In the genomic region with DNA sequence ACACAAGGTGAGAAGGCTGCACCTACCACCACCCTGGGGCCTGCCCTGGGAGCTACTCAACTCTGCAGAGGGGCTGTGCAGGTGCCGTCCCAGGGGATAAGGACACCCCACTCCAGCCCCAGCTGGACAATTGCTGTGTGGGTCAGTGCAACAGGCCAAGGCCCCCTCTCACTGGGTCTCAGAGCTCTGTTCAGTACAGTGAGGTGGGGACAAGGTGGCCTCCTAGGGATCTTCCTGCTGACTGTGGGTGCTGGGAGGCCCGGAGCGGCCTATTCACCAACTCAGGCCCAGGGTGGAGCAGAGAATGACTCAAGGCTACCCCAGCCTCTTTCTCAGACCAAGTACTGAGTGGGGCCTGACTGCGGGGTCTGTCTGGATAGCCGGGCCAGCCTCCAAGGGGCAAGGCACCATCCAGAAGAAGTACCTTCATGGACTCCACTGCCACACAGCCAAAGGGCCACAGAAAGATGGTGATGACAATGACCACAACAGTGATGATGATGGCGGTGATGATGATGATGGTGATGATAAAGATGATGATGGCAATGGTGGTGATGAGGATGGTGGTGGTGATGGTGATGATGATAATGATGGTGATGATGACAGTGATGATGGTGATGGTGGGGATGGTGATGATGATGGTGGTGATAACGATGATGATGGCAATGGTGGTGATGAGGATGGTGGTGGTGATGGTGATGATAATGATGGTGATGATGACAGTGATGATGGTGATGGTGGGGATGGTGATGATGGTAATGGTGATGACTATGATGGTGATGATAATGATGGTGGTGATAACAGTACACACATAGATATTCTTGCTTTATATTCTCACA, we compare ENCODE assay signal across 19 cellular contexts. TPM values are rescaled to one million over a fixed set of nuclear protein-coding genes. Genes with fewer than 3 reads are reported as not detected.
A peak's percentile ranks its signal among the peaks of the same experiment; 100 is the strongest.
DNase-seq lines count a peak whose midpoint lies in the region; ATAC-seq and TF ChIP-seq lines count a peak whose summit lies in the region.
"Had no signal": no experiment of that assay in that cellular context is flagged by ENCODE, and none has a peak within 500 bp of the region (broad histone marks: within the 10 kb centered on the region; RNA-seq: fewer than 3 reads in every experiment).

No MANE protein-coding gene starts in this region.

- peak overlapping the region; percentile 86 for H3K4me2 ChIP-seq in BLaER1

- no peak for DNase-seq in esophagus muscularis mucosa (ENCODE audit: extremely low spot score)
- peak; percentile 35 for DNase-seq in sciatic nerve (ENCODE audit: low spot score)
- DNase-seq in psoas muscle: no peak
- no peak for DNase-seq in DMS 273 (lab: John Stamatoyannopoulos, UW; ENCODE audit: unreplicated experiment)
- DNase-seq in activated T-helper 2 cell treated with anti-CD3 and anti-CD28 coated beads, Interferon-gamma antibody, Interleukin-2, Interleukin-4, amounts not matched to agents 10 μg/mL and 5 μg/mL and 100 μg/mL, durations not matched to agents 14 hours and 24 hours and 36 hours (ENCODE audit: low spot score): no peak
- DNase-seq: activated naive CD8-positive, alpha-beta T cell treated with anti-CD3 and anti-CD28 coated beads for 36 hours; brain microvascular endothelial cell; EL; HCEC 1CT; NCI-H1092; NCI-H524; SIG-M5; stimulated activated CD8-positive, alpha-beta memory T cell treated with anti-CD3 and anti-CD28 coated beads, Interleukin-4, amount 100 ng/mL, for 48 hours had no signal

- no peaks in the 10 kb centered on the region for H3K9me3 ChIP-seq in BLaER1
- no peaks in the 10 kb centered on the region for H3K9me3 ChIP-seq in HUES64 (ENCODE audit: insufficient read depth, low read depth, low read length)
- no peaks in the 10 kb centered on the region for H3K9me3 ChIP-seq in esophagus muscularis mucosa
- no peaks in the 10 kb centered on the region for H3K9me3 ChIP-seq in psoas muscle
- H3K9me3 ChIP-seq: pancreas, tibial nerve had no signal

- H3K27me3 Mint-ChIP-seq in activated T-helper 2 cell treated with anti-CD3 and anti-CD28 coated beads, Interferon-gamma antibody, Interleukin-2, Interleukin-4, amounts not matched to agents 10 μg/mL and 5 μg/mL and 100 μg/mL, durations not matched to agents 14 hours and 24 hours and 36 hours (ENCODE audit: low read depth): no peaks in the 10 kb centered on the region
- H3K27me3 Mint-ChIP-seq: activated naive CD8-positive, alpha-beta T cell treated with anti-CD3 and anti-CD28 coated beads for 36 hours had no signal

- H3K36me3 Mint-ChIP-seq in activated T-helper 2 cell treated with anti-CD3 and anti-CD28 coated beads, Interferon-gamma antibody, Interleukin-2, Interleukin-4, amounts not matched to agents 10 μg/mL and 5 μg/mL and 100 μg/mL, durations not matched to agents 14 hours and 24 hours and 36 hours (ENCODE audit: low read depth): peaks cover 8% of the 10 kb centered on the region

- no peak overlapping the region for H3K4me3 Mint-ChIP-seq in activated T-helper 2 cell treated with anti-CD3 and anti-CD28 coated beads, Interferon-gamma antibody, Interleukin-2, Interleukin-4, amounts not matched to agents 10 μg/mL and 5 μg/mL and 100 μg/mL, durations not matched to agents 14 hours and 24 hours and 36 hours (ENCODE audit: low read depth)
- H3K4me3 Mint-ChIP-seq: activated naive CD8-positive, alpha-beta T cell treated with anti-CD3 and anti-CD28 coated beads for 36 hours had no signal

- H3K4me1 Mint-ChIP-seq in activated T-helper 2 cell treated with anti-CD3 and anti-CD28 coated beads, Interferon-gamma antibody, Interleukin-2, Interleukin-4, amounts not matched to agents 10 μg/mL and 5 μg/mL and 100 μg/mL, durations not matched to agents 14 hours and 24 hours and 36 hours (ENCODE audit: low read depth): peaks cover 3% of the 10 kb centered on the region

- 96% methylated on average over 7 of the region's 7 CpGs for WGBS in HUES64
- 98% methylated on average over 4 of the region's 7 CpGs for WGBS in esophagus muscularis mucosa
- WGBS in psoas muscle, 3 donors: 97 to 98% (median 97%) methylated on average over 7 of the region's 7 CpGs

- ATAC-seq in sciatic nerve (no peak), psoas muscle (no peak), GM18505 (IDR thresholded peaks at IDR 0.05; ENCODE audit: unreplicated experiment) (no peak)

- H3K27me3 ChIP-seq in BLaER1 (no peaks in the 10 kb centered on the region), HUES64 (ENCODE audit: insufficient read depth, low read length) (no peaks in the 10 kb centered on the region), esophagus muscularis mucosa (no peaks in the 10 kb centered on the region), psoas muscle (ENCODE audit: insufficient read depth in 3 of 3, low read length in 2 of 3) (no peaks in the 10 kb centered on the region)
- H3K27me3 ChIP-seq: brain microvascular endothelial cell, pancreas, tibial nerve had no signal

- TF ChIP-seq CTCF in esophagus muscularis mucosa (IDR thresholded peaks at IDR 0.05) (no peak), psoas muscle (IDR thresholded peaks at IDR 0.05) (no peak)

- peaks cover 43% of the 10 kb centered on the region for H3K4me1 ChIP-seq in BLaER1
- peaks cover 4% of the 10 kb centered on the region; the same call in 1 of the 2 replicates for H3K4me1 ChIP-seq in HUES64 (ENCODE audit: insufficient read depth, low read length)
- peaks cover 53 to 65% (median 58%) of the 10 kb centered on the region in 4 donors for H3K4me1 ChIP-seq in esophagus muscularis mucosa
- peaks cover 4% of the 10 kb centered on the region for H3K4me1 ChIP-seq in psoas muscle
- H3K4me1 ChIP-seq: pancreas had no signal

- no peak for TF ChIP-seq EP300 in esophagus muscularis mucosa (IDR thresholded peaks at IDR 0.05)

- H4K20me1 ChIP-seq in BLaER1: no peaks in the 10 kb centered on the region

- H3K9ac ChIP-seq in BLaER1 (no peak overlapping the region), HUES64 (ENCODE audit: low read depth, low read length) (no peak overlapping the region)

- H3K36me3 ChIP-seq in BLaER1 (no peaks in the 10 kb centered on the region), HUES64 (ENCODE audit: insufficient read depth, low read length) (peaks cover 14% of the 10 kb centered on the region), esophagus muscularis mucosa (no peaks in the 10 kb centered on the region), psoas muscle (ENCODE audit: insufficient read depth in 1 of 2, low read depth in 1 of 2) (no peaks in the 10 kb centered on the region)
- H3K36me3 ChIP-seq: pancreas, tibial nerve had no signal

- H3K4me3 ChIP-seq in BLaER1: no peak overlapping the region
- no peak overlapping the region for H3K4me3 ChIP-seq in HUES64 (ENCODE audit: low read length)
- no peak overlapping the region for H3K4me3 ChIP-seq in esophagus muscularis mucosa
- no peak overlapping the region for H3K4me3 ChIP-seq in psoas muscle
- H3K4me3 ChIP-seq: pancreas, tibial nerve had no signal

- peaks cover 7% of the 10 kb centered on the region for H3K9me3 Mint-ChIP-seq in activated T-helper 2 cell treated with anti-CD3 and anti-CD28 coated beads, Interferon-gamma antibody, Interleukin-2, Interleukin-4, amounts not matched to agents 10 μg/mL and 5 μg/mL and 100 μg/mL, durations not matched to agents 14 hours and 24 hours and 36 hours

- H3K27ac Mint-ChIP-seq in activated T-helper 2 cell treated with anti-CD3 and anti-CD28 coated beads, Interferon-gamma antibody, Interleukin-2, Interleukin-4, amounts not matched to agents 10 μg/mL and 5 μg/mL and 100 μg/mL, durations not matched to agents 14 hours and 24 hours and 36 hours: no peak overlapping the region
- H3K27ac Mint-ChIP-seq: activated naive CD8-positive, alpha-beta T cell treated with anti-CD3 and anti-CD28 coated beads for 36 hours had no signal

- TF ChIP-seq POLR2A in esophagus muscularis mucosa (IDR thresholded peaks at IDR 0.05; ENCODE audit: low read depth) (no peak), GM18505 (IDR thresholded peaks at IDR 0.05; ENCODE audit: borderline replicate concordance, extremely low read depth, insufficient read depth, insufficient read length) (no peak)

- intact Hi-C loops in esophagus muscularis mucosa (cut with DNase I): loop anchor here (2.0 to 10.0 kb wide), 2 partner anchors 108 to 148 kb away; a partner anchor contains a TSS
- intact Hi-C loops in sciatic nerve (cut with DNase I): no loop called here
- intact Hi-C loops in psoas muscle (cut with DNase I): no loop called here
- intact Hi-C loops in activated T-helper 2 cell treated with anti-CD3 and anti-CD28 coated beads, Interferon-gamma antibody, Interleukin-2, Interleukin-4, amounts not matched to agents 10 μg/mL and 5 μg/mL and 100 μg/mL, durations not matched to agents 14 hours and 24 hours and 36 hours (cut with micrococcal nuclease): no loop called here

- H3K27ac ChIP-seq in BLaER1 (no peak overlapping the region), HUES64 (ENCODE audit: low read depth, low read length) (peak overlapping the region; percentile 88; the same call in 1 of the 2 replicates), esophagus muscularis mucosa (replicated peaks in 1 of 4) (peak overlapping the region; percentile 77 to 84 (median 82)), psoas muscle (no peak overlapping the region)
- H3K27ac ChIP-seq: brain microvascular endothelial cell, tibial nerve, VCaP had no signal

RNA-seq across cellular contexts. Expression of a gene that starts 59.8 kb away (rescaled TPM):
- 33.1 TPM for polyA plus RNA-seq in HUES64 (2013, experiment 1 of 2)
- polyA plus RNA-seq in HUES64 (2013, experiment 2 of 2): 32.5 TPM
- 10 to 100 TPM; 21.2 to 32.7 (median 29.4) TPM for total RNA-seq in esophagus muscularis mucosa
- total RNA-seq in sciatic nerve: 19.0 TPM
- 10 to 100 TPM; 17.8 to 26.7 (median 21.9) TPM for total RNA-seq in psoas muscle
- polyA plus RNA-seq in psoas muscle: 10 to 100 TPM in 2 of 3 donors, 1 to 10 TPM in 1; 9.3 to 17.6 (median 14.1) TPM
- total RNA-seq in activated T-helper 2 cell treated with anti-CD3 and anti-CD28 coated beads, Interferon-gamma antibody, Interleukin-2, Interleukin-4, amounts not matched to agents 10 μg/mL and 5 μg/mL and 100 μg/mL, durations not matched to agents 14 hours and 24 hours and 36 hours: 41.5 and 41.7 TPM in 2 replicates

Comparison
In these comparisons a context has a peak if more than half of its experiments do, and no peak if none do; other contexts are left out.
1. H3K27ac ChIP-seq: peak in HUES64 (single experiment) and esophagus muscularis mucosa (4 of 4); none in BLaER1 (single experiment) and psoas muscle (single experiment).